Comparison of ENCODE assay signal across 8 cellular contexts in genomic region chr1:99808391-99809115, GRCh38. TPM values are rescaled to one million over a fixed set of nuclear protein-coding genes. Genes with fewer than 3 reads are reported as not detected.
A peak's percentile ranks its signal among the peaks of the same experiment; 100 is the strongest.
DNase-seq lines count a peak whose midpoint lies in the region; ATAC-seq, FAIRE-seq and TF ChIP-seq lines count a peak whose summit lies in the region.

No MANE protein-coding gene starts in this region.

- dilution Hi-C loops in keratinocyte (cut with MboI; ENCODE audit: extremely low pct_ligation_motif_present, low sequenced_read_pairs), result no loop called here

- H4K20me1 ChIP-seq in keratinocyte (ENCODE audit: control insufficient read depth, extremely low read depth, insufficient read depth, low read length), result no peaks in the 10 kb centered on the region

- no peaks in the 10 kb centered on the region for H3K9me1 ChIP-seq in keratinocyte (ENCODE audit: control insufficient read depth, extremely low read depth, insufficient read depth, low read length)

- no peaks in the 10 kb centered on the region for H3K36me3 ChIP-seq in MG63
- no peaks in the 10 kb centered on the region for H3K36me3 ChIP-seq in keratinocyte (ENCODE audit: control insufficient read depth in 2 of 2, extremely low read depth in 1 of 2, insufficient read depth in 2 of 2, low read length in 2 of 2)

- H3K27ac ChIP-seq in AG04450 (ENCODE audit: low read depth, low read length) (no peak overlapping the region), keratinocyte (ENCODE audit: control insufficient read depth, insufficient read depth, low read length) (no peak overlapping the region)

- ATAC-seq in HG02588 (IDR thresholded peaks at IDR 0.05; ENCODE audit: unreplicated experiment), result peak; percentile 86

- H3K27me3 ChIP-seq in AG04450 (ENCODE audit: control insufficient read depth, insufficient read depth, low read length) (no peaks in the 10 kb centered on the region), MG63 (peaks cover 16% of the 10 kb centered on the region), keratinocyte (ENCODE audit: control insufficient read depth, extremely low read depth, insufficient read depth, low read length) (peaks cover 22% of the 10 kb centered on the region)

- peak overlapping the region; percentile 51 for H3K9ac ChIP-seq in keratinocyte (ENCODE audit: control insufficient read depth, extremely low read depth, insufficient read depth, low read length)

- peak; percentile 62 for TF ChIP-seq CTCF in AG04450 (IDR thresholded peaks at IDR 0.05; ENCODE audit: low read depth, low read length)
- TF ChIP-seq CTCF in GM12865 (IDR thresholded peaks at IDR 0.05; ENCODE audit: insufficient read depth, low read depth, low read length, missing control alignments), result peak; percentile 34
- TF ChIP-seq CTCF in cardiac fibroblast (IDR thresholded peaks at IDR 0.05; ENCODE audit: low read depth, low read length), result peak; percentile 44
- TF ChIP-seq CTCF in keratinocyte (optimal IDR thresholded peaks at IDR 0.05 in 1 of 3, IDR thresholded peaks at IDR 0.05 in 1 of 3, conservative IDR thresholded peaks at IDR 0.05 in 1 of 3; ENCODE audit: extremely low read depth in 1 of 3, insufficient read depth in 2 of 3, low read length in 3 of 3), result peak; percentile 39 to 58 (median 40)

- H3K4me2 ChIP-seq in keratinocyte (ENCODE audit: control insufficient read depth, extremely low read depth, insufficient read depth, low read depth, low read length), result peak overlapping the region; percentile 79

- POLR2A ChIA-PET in AG04450 (lab: Yijun Ruan, JAX), result no interaction called here

- peak overlapping the region; percentile 33; the same call in 1 of the 2 replicates for H3K4me3 ChIP-seq in AG04450 (ENCODE audit: low read depth, low read length)
- no peak overlapping the region for H3K4me3 ChIP-seq in GM12865 (ENCODE audit: low read depth, low read length)
- H3K4me3 ChIP-seq in MG63, result no peak overlapping the region
- H3K4me3 ChIP-seq in cardiac fibroblast (replicated peaks in 1 of 2; ENCODE audit: low read depth in 2 of 2, low read length in 2 of 2), result no peak overlapping the region
- peak overlapping the region in 1 of 3 experiments; percentile 36 for H3K4me3 ChIP-seq in keratinocyte (ENCODE audit: control insufficient read depth in 2 of 3, extremely low read depth in 1 of 3, insufficient read depth in 2 of 3, low read depth in 1 of 3, low read length in 3 of 3)

- no peaks in the 10 kb centered on the region for H3K79me2 ChIP-seq in keratinocyte (ENCODE audit: control insufficient read depth, insufficient read depth, low read length)

- DNase-seq in AG04450 (ENCODE audit: low read depth, low spot score) (peak; percentile 91), GM12865 (ENCODE audit: low read depth) (peak; percentile 84), MG63 (peak; percentile 33), RCC 7860 (ENCODE audit: low spot score) (peak; percentile 80), cardiac fibroblast (ENCODE audit: low read depth in 2 of 2) (peak; percentile 96), keratinocyte (ENCODE audit: low read depth, low spot score) (peak; percentile 35)
- peak in 2 of 3 experiments; percentile 4 to 15 for DNase-seq in stimulated activated CD4-positive, alpha-beta T cell treated with anti-CD3 and anti-CD28 coated beads, TNF-alpha, amount 100 ng/mL, for 24 hours (ENCODE audit: low read depth in 3 of 3)

- peak overlapping the region; percentile 84 for H2AFZ ChIP-seq in keratinocyte (ENCODE audit: control insufficient read depth, low read length)

- H3K9me3 ChIP-seq in AG04450 (ENCODE audit: control insufficient read depth, insufficient read depth, low read length) (no peaks in the 10 kb centered on the region), MG63 (no peaks in the 10 kb centered on the region), keratinocyte (ENCODE audit: control insufficient read depth, low read depth, low read length) (no peaks in the 10 kb centered on the region)

- peak; percentile 87 for FAIRE-seq in RCC 7860 (lab: Jason Lieb, UNC)
- peak; percentile 98 for FAIRE-seq in keratinocyte (lab: Jason Lieb, UNC)

- H3K4me1 ChIP-seq in keratinocyte (ENCODE audit: control insufficient read depth, extremely low read depth, insufficient read depth, low read length), result peaks cover 6% of the 10 kb centered on the region

- CTCF ChIA-PET in AG04450 (lab: Charles Lee), result interaction anchor here (0.6 to 2.9 kb wide), 10 partner anchors 11 to 1060 kb away, joined by 3 to 18 read pairs (median 4); no protein-coding TSS in a partner anchor

RNA-seq across cellular contexts. Expression of gene AGL, which starts 41.6 kb away (rescaled TPM):
- polyA plus RNA-seq in AG04450 (2011; rRNA removed) (5.6 and 7.2 TPM in 2 replicates), keratinocyte (5.6 to 8.2 TPM (median 6.1 TPM) in 3 replicates)
- 6.7 and 13.5 TPM in 2 replicates for polyA minus RNA-seq in AG04450 (2011; rRNA and poly(A)+ RNA removed)
- 1.4 and 20.1 TPM in 2 replicates for total RNA-seq in MG63 (2014; rRNA removed; shearing (Covaris generic); ENCODE audit: low replicate concordance)
- polyA plus RNA-seq in keratinocyte (2011; ENCODE audit: low read depth), result 7.3 TPM
- 3.4 and 6.3 TPM in 2 replicates for polyA plus RNA-seq in keratinocyte (2011; cell fraction: cytosol; rRNA removed)
- 8.9 and 11.9 TPM in 2 replicates for polyA plus RNA-seq in keratinocyte (2011; cell fraction: nucleus; rRNA removed)
- polyA plus RNA-seq in keratinocyte (2012; ENCODE audit: low replicate concordance), result 4.8 and 8.8 TPM in 2 replicates
- polyA minus RNA-seq in keratinocyte, result 3.6 to 25.4 TPM (median 13.2 TPM) in 3 replicates
- 6.3 TPM for polyA minus RNA-seq in keratinocyte (2011; cell fraction: cytosol; rRNA and poly(A)+ RNA removed)
- polyA minus RNA-seq in keratinocyte (2011; cell fraction: nucleus; rRNA and poly(A)+ RNA removed), result 12.6 and 23.3 TPM in 2 replicates

RNA-seq across cellular contexts. Expression of gene FRRS1, which starts 42.1 kb away (rescaled TPM):
- 7.9 and 9.7 TPM in 2 replicates for polyA plus RNA-seq in AG04450 (2011; rRNA removed)
- polyA minus RNA-seq in AG04450 (2011; rRNA and poly(A)+ RNA removed), result 15.4 and 24.6 TPM in 2 replicates
- 4.1 and 7.8 TPM in 2 replicates for total RNA-seq in MG63 (2014; rRNA removed; shearing (Covaris generic); ENCODE audit: low replicate concordance)
- 8.6 to 13.0 TPM (median 11.2 TPM) in 3 replicates for polyA plus RNA-seq in keratinocyte
- 4.1 TPM for polyA plus RNA-seq in keratinocyte (2011; ENCODE audit: low read depth)
- 1.7 and 4.0 TPM in 2 replicates for polyA plus RNA-seq in keratinocyte (2011; cell fraction: cytosol; rRNA removed)
- polyA plus RNA-seq in keratinocyte (2011; cell fraction: nucleus; rRNA removed), result 13.0 and 15.1 TPM in 2 replicates
- polyA plus RNA-seq in keratinocyte (2012; ENCODE audit: low replicate concordance), result 6.7 and 8.3 TPM in 2 replicates
- 9.8 to 31.5 TPM (median 30.7 TPM) in 3 replicates for polyA minus RNA-seq in keratinocyte
- polyA minus RNA-seq in keratinocyte (2011; cell fraction: cytosol; rRNA and poly(A)+ RNA removed), result 11.1 TPM
- 26.3 and 37.2 TPM in 2 replicates for polyA minus RNA-seq in keratinocyte (2011; cell fraction: nucleus; rRNA and poly(A)+ RNA removed)

Comparison
In these comparisons a context has a peak if more than half of its experiments do, and no peak if none do; other contexts are left out.
1. DNase-seq: peak in every context shown above with its lines; median percentile 96 in cardiac fibroblast; 91 in AG04450; 84 in GM12865; 80 in RCC 7860; 35 in keratinocyte; 33 in MG63; 10 in stimulated activated CD4-positive, alpha-beta T cell treated with anti-CD3 and anti-CD28 coated beads, TNF-alpha, amount 100 ng/mL, for 24 hours.